ENCODE assay signal across 8 cellular contexts in genomic region chr10:124647421-124648130, GRCh38.
DNase-seq lines count a peak whose midpoint lies in the region; ATAC-seq, FAIRE-seq and TF ChIP-seq lines count a peak whose summit lies in the region.

No MANE protein-coding gene starts in this region.

- no peak overlapping the region for H3K4me3 ChIP-seq in body of pancreas
- H3K4me3 ChIP-seq in HepG2 (replicated peaks in 1 of 3; ENCODE audit: insufficient read depth in 1 of 3, low read depth in 2 of 3, low read length in 3 of 3), result no peak overlapping the region

- H3K27ac ChIP-seq in body of pancreas (peak overlapping the region in 2 of 4 donors; percentile 53 to 67), HepG2 (ENCODE audit: extremely low read length, insufficient read depth, low read length) (no peak overlapping the region)

- DNase-seq in 8988T (peak; percentile 78), T-helper 1 cell (peak; percentile 41 to 89 (median 58)), body of pancreas (peak in 3 of 4 donors; percentile 33 to 79 (median 43)), HepG2 (ENCODE audit: low spot score) (peak; percentile 24)
- peak; percentile 48 for DNase-seq in stimulated activated CD8-positive, alpha-beta memory T cell treated with anti-CD3 and anti-CD28 coated beads, Interleukin-4, amount 100 ng/mL, for 24 hours (ENCODE audit: low read depth)

- FAIRE-seq in HepG2 (lab: Jason Lieb, UNC), result no peak

- no peak overlapping the region for H3K4me2 ChIP-seq in HepG2 (ENCODE audit: low read depth, low read length)

- TF ChIP-seq RAD21 in HepG2 (CRISPR knock-in tag; IDR thresholded peaks at IDR 0.05), result no peak

- H3K79me2 ChIP-seq in HepG2 (ENCODE audit: insufficient read depth, low read length), result no peaks in the 10 kb centered on the region

- H3K9me3 ChIP-seq in body of pancreas, result no peaks in the 10 kb centered on the region
- H3K9me3 ChIP-seq in HepG2 (ENCODE audit: low read length), result no peaks in the 10 kb centered on the region

- H4K20me1 ChIP-seq in HepG2 (ENCODE audit: insufficient read depth, low read length), result peaks cover 6% of the 10 kb centered on the region; the same call in 1 of the 2 replicates

- H3K4me1 ChIP-seq in body of pancreas (peaks cover 21% of the 10 kb centered on the region), HepG2 (ENCODE audit: insufficient read depth, low read length) (peaks cover 48% of the 10 kb centered on the region)

- in situ Hi-C loops in HepG2 (cut with HindIII; ENCODE audit: extremely low pct_ligation_motif_present, low pct_unique_long_range_greater_than_20kb), result no loop called here

- WGBS in body of pancreas, 2 donors, result 69 to 73% methylated on average over 5 to 9 of the region's 9 CpGs
- 80% methylated on average over 6 of the region's 9 CpGs for WGBS in HepG2 (ENCODE audit: low lambda C conversion rate)

- POLR2A ChIA-PET in HepG2 (lab: Yijun Ruan, JAX), result interaction anchor here (1.5 kb wide), 1 partner anchor 94 kb away, joined by 4 read pairs; no protein-coding TSS in a partner anchor

- intact Hi-C loops in body of pancreas (cut with DNase I), result no loop called here
- intact Hi-C loops in HepG2 (cut with micrococcal nuclease; ENCODE audit: unreplicated experiment), result loop anchor here (2.0 kb wide), 1 partner anchor 39 kb away; no protein-coding TSS in a partner anchor

- TF ChIP-seq CTCF in body of pancreas (IDR thresholded peaks at IDR 0.05), result peak in 2 of 7 experiments; percentile 6 to 23
- TF ChIP-seq CTCF in HepG2 (CRISPR knock-in tag; IDR thresholded peaks at IDR 0.05), result peak; percentile 29; the same call in 1 of the 2 replicates

- TF ChIP-seq POLR2A in body of pancreas (IDR thresholded peaks at IDR 0.05) (no peak), HepG2 (IDR thresholded peaks at IDR 0.05; ENCODE audit: insufficient read depth in 1 of 2, low read depth in 2 of 2, low read length in 2 of 2) (no peak)

- no peaks in the 10 kb centered on the region for H3K36me3 ChIP-seq in body of pancreas (replicated peaks in 1 of 2; ENCODE audit: insufficient read depth in 1 of 2, low read depth in 2 of 2)
- peaks cover 0 to 3% of the 10 kb centered on the region in 2 experiments; a peak in 3 of 5 replicates for H3K36me3 ChIP-seq in HepG2 (replicated peaks in 1 of 2; ENCODE audit: control insufficient read depth in 1 of 2, insufficient read depth in 2 of 2, low read length in 2 of 2)

- no peak overlapping the region for H3K9ac ChIP-seq in HepG2 (ENCODE audit: insufficient read depth, low read depth, low read length)

- no peaks in the 10 kb centered on the region for H3K27me3 ChIP-seq in body of pancreas
- H3K27me3 ChIP-seq in HepG2 (ENCODE audit: control insufficient read depth in 1 of 2, insufficient read depth in 2 of 2, low read length in 2 of 2), result no peaks in the 10 kb centered on the region

- ATAC-seq in GM18520 (IDR thresholded peaks at IDR 0.05; ENCODE audit: unreplicated experiment) (peak; percentile 32), HG03196 (IDR thresholded peaks at IDR 0.05; ENCODE audit: unreplicated experiment) (peak; percentile 72), body of pancreas (no peak), HepG2 (peak; percentile 56), HG03457 (IDR thresholded peaks at IDR 0.05; ENCODE audit: unreplicated experiment) (no peak)

- CTCF ChIA-PET in HepG2 (lab: Yijun Ruan, JAX; ENCODE audit: low intra/inter-chr PET ratio, low total read pairs), result no interaction called here

- no peak overlapping the region for H2AFZ ChIP-seq in HepG2 (ENCODE audit: low read length)

- no peak for TF ChIP-seq EP300 in HepG2 (IDR thresholded peaks at IDR 0.05; ENCODE audit: low read depth in 2 of 2, low read length in 2 of 2)
- no peak for TF ChIP-seq EP300 in HepG2 (CRISPR knock-in tag; IDR thresholded peaks at IDR 0.05; ENCODE audit: borderline replicate concordance)

- no TSS peak for BruUV-seq in HepG2 (replicated peaks; lab: Mats Ljungman, UMichigan)

TF ChIP-seq in HepG2, 621 proteins besides CTCF, POLR2A, EP300 and RAD21 (continues in another document):
- TF ChIP-seq FOXA1 (IDR thresholded peaks at IDR 0.05) (no peak), FOXA1 (CRISPR knock-in tag; IDR thresholded peaks at IDR 0.05) (peak; percentile 30; the same call in 1 of the 2 replicates), IRF2 (CRISPR knock-in tag; IDR thresholded peaks at IDR 0.05) (peak; percentile 46; the same call in 1 of the 2 replicates), TBP (CRISPR knock-in tag; IDR thresholded peaks at IDR 0.05) (no peak), PATZ1 (CRISPR knock-in tag; IDR thresholded peaks at IDR 0.05) (0 out of 2 replicates have a peak, but pooled peaks have one; percentile 15), BCLAF1 (IDR thresholded peaks at IDR 0.05) (no peak), PRDM4 (CRISPR knock-in tag; IDR thresholded peaks at IDR 0.05; ENCODE audit: borderline replicate concordance) (no peak), GABPA (IDR thresholded peaks at IDR 0.05; ENCODE audit: low read depth, low read length) (peak; percentile 47; the same call in 1 of the 2 replicates), GABPA (CRISPR knock-in tag; IDR thresholded peaks at IDR 0.05; ENCODE audit: low read depth) (peak; percentile 85), HMGXB4 (CRISPR knock-in tag; IDR thresholded peaks at IDR 0.05; ENCODE audit: borderline replicate concordance in 1 of 2, low read depth in 1 of 2) (peak in 1 of 2 experiments; percentile 18; a peak in 1 of 4 replicates), ZFX (CRISPR knock-in tag; IDR thresholded peaks at IDR 0.05; ENCODE audit: low read depth) (peak; percentile 19; the same call in 1 of the 2 replicates), ZNF263 (CRISPR knock-in tag; IDR thresholded peaks at IDR 0.05) (0 out of 2 replicates have a peak, but pooled peaks have one; percentile 18), GABPB1 (CRISPR knock-in tag; IDR thresholded peaks at IDR 0.05) (peak; percentile 54)

Comparison
In these comparisons a context has a peak if more than half of its experiments do, and no peak if none do; other contexts are left out.
1. DNase-seq: peak in every context shown above with its lines; median percentile 78 in 8988T; 58 in T-helper 1 cell; 48 in stimulated activated CD8-positive, alpha-beta memory T cell treated with anti-CD3 and anti-CD28 coated beads, Interleukin-4, amount 100 ng/mL, for 24 hours; 43 in body of pancreas; 24 in HepG2.
2. ATAC-seq: peak in GM18520 (single experiment), HG03196 (single experiment) and HepG2 (single experiment); none in body of pancreas (single experiment) and HG03457 (single experiment).